20 cellular contexts compared by ENCODE assay signal in genomic region chrX:113759422-113759821, GRCh38.
"Had no signal": no experiment of that assay in that cellular context is flagged by ENCODE, and none has a peak within 500 bp of the region (broad histone marks: within the 10 kb centered on the region; RNA-seq: fewer than 3 reads in every experiment).

No MANE protein-coding gene starts in this region.

- H3K27me3 Mint-ChIP-seq: natural killer cell treated with Interleukin-12 subunit alpha and Interleukin-12 subunit beta and Interleukin-15 and Interleukin-18, amount 100 ng/mL, for 72 hours had no signal

- H3K4me2 ChIP-seq: hepatocyte, neural progenitor cell, smooth muscle cell had no signal

- DNase-seq: effector CD4-positive, alpha-beta T cell; endodermal cell; foreskin melanocyte; head of caudate nucleus; kidney; left cardiac atrium; left ventricle myocardium inferior; lower lobe of right lung; mesenchymal stem cell; midbrain; nucleus accumbens; ovary; stimulated activated CD4-positive, alpha-beta T cell treated with anti-CD3 and anti-CD28 coated beads, Interleukin-2, amount 100 ng/mL, for 48 hours; stimulated activated naive CD4-positive, alpha-beta T cell treated with Interleukin-2 at 50 U/mL for 16 hours; trophoblast cell had no signal

- H3K27me3 ChIP-seq: hepatocyte, neural progenitor cell, ovary, right atrium auricular region had no signal

- H3K27ac ChIP-seq: hepatocyte, left ventricle myocardium inferior, lower lobe of right lung, neural progenitor cell, ovary, right atrium auricular region had no signal

- H3K4me3 Mint-ChIP-seq: endodermal cell; natural killer cell treated with Interleukin-12 subunit alpha and Interleukin-12 subunit beta and Interleukin-15 and Interleukin-18, amount 100 ng/mL, for 72 hours; neural progenitor cell had no signal

- ATAC-seq: left cardiac atrium; lower lobe of right lung; natural killer cell treated with Interleukin-12 subunit alpha and Interleukin-12 subunit beta and Interleukin-15 and Interleukin-18, amount 100 ng/mL, for 72 hours had no signal

- H3K9ac ChIP-seq: neural progenitor cell had no signal

- H3K27ac Mint-ChIP-seq: endodermal cell; natural killer cell treated with Interleukin-12 subunit alpha and Interleukin-12 subunit beta and Interleukin-15 and Interleukin-18, amount 100 ng/mL, for 72 hours; neural progenitor cell had no signal

- FAIRE-seq: kidney had no signal

- H3K36me3 Mint-ChIP-seq: natural killer cell treated with Interleukin-12 subunit alpha and Interleukin-12 subunit beta and Interleukin-15 and Interleukin-18, amount 100 ng/mL, for 72 hours had no signal

- H3K36me3 ChIP-seq: left ventricle myocardium inferior, lower lobe of right lung, neural progenitor cell, ovary, right atrium auricular region had no signal

- H2AFZ ChIP-seq: hepatocyte, neural progenitor cell had no signal

- H3K4me1 ChIP-seq: left ventricle myocardium inferior, lower lobe of right lung, neural progenitor cell, right atrium auricular region had no signal

- H3K79me2 ChIP-seq: hepatocyte had no signal

- H3K9me3 ChIP-seq: left ventricle myocardium inferior, lower lobe of right lung, ovary, right atrium auricular region had no signal

- H3K9me3 Mint-ChIP-seq: natural killer cell treated with Interleukin-12 subunit alpha and Interleukin-12 subunit beta and Interleukin-15 and Interleukin-18, amount 100 ng/mL, for 72 hours had no signal

- H3K4me3 ChIP-seq: hepatocyte, left ventricle myocardium inferior, lower lobe of right lung, neural progenitor cell, ovary, right atrium auricular region, smooth muscle cell had no signal
